ENCODE assay signal across 8 cellular contexts in the genomic region with DNA sequence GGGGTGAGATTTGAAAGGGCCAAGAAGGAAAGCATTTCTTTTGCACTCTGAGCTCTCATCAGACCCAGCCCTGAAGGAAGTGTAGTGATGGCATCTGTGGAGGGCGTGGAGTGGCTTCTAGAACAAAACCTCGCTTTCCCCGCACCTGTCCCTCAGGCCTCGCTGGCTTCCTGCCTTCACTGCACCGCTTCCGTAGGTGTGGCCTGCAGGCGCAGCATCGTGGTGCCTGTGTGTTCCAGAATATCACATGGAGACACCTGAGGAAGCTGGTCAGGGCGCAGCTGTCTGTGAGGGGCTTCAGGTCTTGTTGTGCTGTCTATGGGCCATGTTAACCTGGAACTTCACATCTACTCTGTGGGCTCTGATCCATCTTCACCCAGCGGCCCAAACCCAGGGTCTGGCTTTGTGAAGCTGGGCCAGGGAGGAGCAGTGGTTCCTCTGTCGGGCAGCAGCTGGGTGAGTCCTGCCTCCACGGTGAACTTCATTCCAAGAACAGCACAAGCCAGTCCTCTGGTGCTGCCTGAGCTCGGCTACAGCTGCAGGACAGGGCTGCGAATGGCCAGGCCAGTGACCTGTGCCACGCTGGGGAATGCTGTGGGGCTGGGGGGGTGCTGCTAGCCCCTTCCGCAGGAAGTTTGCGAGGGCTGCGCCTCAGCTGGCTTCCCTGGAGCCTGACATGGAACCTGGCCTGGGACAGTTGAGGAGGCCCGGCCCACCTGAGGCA. TPM values are rescaled to one million over a fixed set of nuclear protein-coding genes. Genes with fewer than 3 reads are reported as not detected.
DNase-seq lines count a peak whose midpoint lies in the region; ATAC-seq, FAIRE-seq and TF ChIP-seq lines count a peak whose summit lies in the region.

No MANE protein-coding gene starts in this region.

- WGBS in esophagus squamous epithelium, 2 donors = 36 to 54% methylated on average over 3 to 8 of the region's 19 CpGs
- 91% methylated on average over 19 of the region's 19 CpGs for WGBS in smooth muscle cell (ENCODE audit: low lambda C conversion rate)

- H3K9ac ChIP-seq in smooth muscle cell (ENCODE audit: low read depth) = no peak overlapping the region

- peaks cover 99% of the 10 kb centered on the region for H4K20me1 ChIP-seq in smooth muscle cell (ENCODE audit: low read depth)

- H3K79me2 ChIP-seq in smooth muscle cell (ENCODE audit: low read depth) = peaks cover 17% of the 10 kb centered on the region

- FAIRE-seq in GM19239 (lab: Jason Lieb, UNC) = no peak

- intact Hi-C loops in esophagus squamous epithelium (cut with DNase I) = loop anchor here (5.0 to 10.0 kb wide), 2 partner anchors 73 to 106 kb away; no protein-coding TSS in a partner anchor

- H3K36me3 ChIP-seq in esophagus squamous epithelium (peaks cover 3 to 51% (median 4%) of the 10 kb centered on the region in 3 donors), smooth muscle cell (ENCODE audit: low read depth) (peaks cover 19% of the 10 kb centered on the region)

- H3K4me2 ChIP-seq in smooth muscle cell = no peak overlapping the region

- DNase-seq in GM19239 (ENCODE audit: insufficient read length, low spot score) = peak; percentile 1
- DNase-seq in activated CD8-positive, alpha-beta memory T cell treated with anti-CD3 and anti-CD28 coated beads for 1 hour (ENCODE audit: extremely low read depth in 1 of 2, low read depth in 1 of 2) = peak; percentile 12 to 30
- DNase-seq in esophagus squamous epithelium (lab: John Stamatoyannopoulos, UW) = no peak
- no peak for DNase-seq in smooth muscle cell (lab: John Stamatoyannopoulos, UW; ENCODE audit: unreplicated experiment)
- DNase-seq in COR-L47 (lab: John Stamatoyannopoulos, UW) = no peak

- ATAC-seq in GM19395 (IDR thresholded peaks at IDR 0.05; ENCODE audit: unreplicated experiment) = no peak
- ATAC-seq in HG03457 (IDR thresholded peaks at IDR 0.05; ENCODE audit: unreplicated experiment) = no peak
- ATAC-seq in HG03097 (IDR thresholded peaks at IDR 0.05; ENCODE audit: low FRiP score, unreplicated experiment) = no peak

- H3K4me1 ChIP-seq in esophagus squamous epithelium (peaks cover 45 to 84% (median 57%) of the 10 kb centered on the region in 3 donors), smooth muscle cell (ENCODE audit: low read depth) (no peaks in the 10 kb centered on the region)

- H3K9me3 ChIP-seq in esophagus squamous epithelium = no peaks in the 10 kb centered on the region
- no peaks in the 10 kb centered on the region for H3K9me3 ChIP-seq in smooth muscle cell (replicated peaks; ENCODE audit: low read depth)

- TF ChIP-seq POLR2A in esophagus squamous epithelium (IDR thresholded peaks at IDR 0.05) = peak in 1 of 4 donors; percentile 32

- H3K27ac ChIP-seq in esophagus squamous epithelium (peak overlapping the region; percentile 56 to 83 (median 80)), smooth muscle cell (ENCODE audit: low read depth) (peak overlapping the region; percentile 73)

- H3K4me3 ChIP-seq in esophagus squamous epithelium (no peak overlapping the region), smooth muscle cell (no peak overlapping the region)

- no peak for TF ChIP-seq CTCF in esophagus squamous epithelium (IDR thresholded peaks at IDR 0.05)
- TF ChIP-seq CTCF in smooth muscle cell (IDR thresholded peaks at IDR 0.05; ENCODE audit: borderline replicate concordance, insufficient read depth, poor library complexity, severe bottlenecking) = no peak

- no peak overlapping the region for H2AFZ ChIP-seq in smooth muscle cell (ENCODE audit: low read depth)

- peaks cover 59% of the 10 kb centered on the region for H3F3A ChIP-seq in smooth muscle cell (ENCODE audit: low read depth)

- no peaks in the 10 kb centered on the region for H3K27me3 ChIP-seq in esophagus squamous epithelium
- no peaks in the 10 kb centered on the region for H3K27me3 ChIP-seq in smooth muscle cell (ENCODE audit: low read depth)

RNA-seq across cellular contexts. Expression of gene DSTN, which starts 40.9 kb away (rescaled TPM):
- total RNA-seq in esophagus squamous epithelium (100 to 1,000 TPM; 242 to 616 (median 360) TPM), smooth muscle cell (486 and 582 TPM in 2 replicates)
- 534 and 559 TPM in 2 replicates for polyA plus RNA-seq in smooth muscle cell

Comparison
In these comparisons a context has a peak if more than half of its experiments do, and no peak if none do; other contexts are left out.
1. DNase-seq: peak in GM19239 (single experiment) and activated CD8-positive, alpha-beta memory T cell treated with anti-CD3 and anti-CD28 coated beads for 1 hour (2 of 2); none in esophagus squamous epithelium (single experiment), smooth muscle cell (single experiment) and COR-L47 (single experiment).